ENCODE assay signal across 30 cellular contexts in genomic region chr3:59877679-59878427, GRCh38.
A peak's percentile ranks its signal among the peaks of the same experiment; 100 is the strongest.
DNase-seq lines count a peak whose midpoint lies in the region; ATAC-seq, FAIRE-seq and TF ChIP-seq lines count a peak whose summit lies in the region.
"Had no signal": no experiment of that assay in that cellular context is flagged by ENCODE, and none has a peak within 500 bp of the region (broad histone marks: within the 10 kb centered on the region; RNA-seq: fewer than 3 reads in every experiment).

No MANE protein-coding gene starts in this region.

- no peak overlapping the region for H3K9ac ChIP-seq in SK-N-SH
- H3K9ac ChIP-seq in astrocyte (ENCODE audit: low read length), result no peak overlapping the region
- H3K9ac ChIP-seq: GM23248 had no signal

- H3K4me3 Mint-ChIP-seq in astrocyte (ENCODE audit: unreplicated experiment), result no peak overlapping the region
- H3K4me3 Mint-ChIP-seq: dendritic cell treated with granulocyte-macrophage colony-stimulating factor and Interleukin-4, amounts not matched to agents 40 ng/mL and 50 ng/mL, for 4 days had no signal

- POLR2A ChIA-PET in SK-N-SH (lab: Yijun Ruan, JAX), result no interaction called here

- WGBS in SK-N-SH (ENCODE audit: low lambda C conversion rate), result 19% methylated on average over 2 of the region's 2 CpGs
- 45 to 58% (median 49%) methylated on average over 2 of the region's 2 CpGs for WGBS in small intestine, 3 donors

- no peak for ATAC-seq in SK-N-SH treated with all-trans-retinoic acid at 6 μM for 48 hours
- peak; percentile 71 for ATAC-seq in foreskin keratinocyte
- no peak for ATAC-seq in GM19397 (IDR thresholded peaks at IDR 0.05; ENCODE audit: unreplicated experiment)
- ATAC-seq: A549; left cardiac atrium; naive thymus-derived CD8-positive, alpha-beta T cell had no signal

- no peaks in the 10 kb centered on the region for H3K9me2 ChIP-seq in SK-N-SH

- peaks cover 7% of the 10 kb centered on the region for H3K27me3 Mint-ChIP-seq in astrocyte (ENCODE audit: low read depth, unreplicated experiment)
- H3K27me3 Mint-ChIP-seq: dendritic cell treated with granulocyte-macrophage colony-stimulating factor and Interleukin-4, amounts not matched to agents 40 ng/mL and 50 ng/mL, for 4 days; naive thymus-derived CD8-positive, alpha-beta T cell had no signal

- DNase-seq in SK-N-SH (no peak), astrocyte (ENCODE audit: low read depth) (peak; percentile 69), foreskin keratinocyte (peak; percentile 66 to 80), small intestine (peak; percentile 19), NCI-H146 (lab: John Stamatoyannopoulos, UW) (no peak), HK-2 (ENCODE audit: unreplicated experiment) (no peak)
- DNase-seq: activated CD4-positive, alpha-beta T cell treated with anti-CD3 and anti-CD28 coated beads, Interleukin-2, amount 50 U/mL, for 4 hours; activated CD8-positive, alpha-beta memory T cell treated with anti-CD3 and anti-CD28 coated beads, Interleukin-2, amount 50 U/mL, for 48 hours; BE2C; DMS53; GDM1; glutamatergic neuron; GM23248; KBM-7; left cardiac atrium; naive thymus-derived CD8-positive, alpha-beta T cell; NCI-H187; NCI-H69; occipital lobe; RPMI8226; stimulated activated CD4-positive, alpha-beta T cell treated with anti-CD3 and anti-CD28 coated beads, Interleukin-2, amount 100 ng/mL, for 24 hours; T-helper 9 cell had no signal

- CTCF ChIA-PET in SK-N-SH (lab: Yijun Ruan, JAX), result interaction anchor here (1.0 to 1.3 kb wide), 2 partner anchors 19 to 20 kb away, joined by 3 to 4 read pairs; no protein-coding TSS in a partner anchor

- no peaks in the 10 kb centered on the region for H3F3A ChIP-seq in SK-N-SH (replicated peaks; ENCODE audit: insufficient read depth)

- no peak for TF ChIP-seq RAD21 in SK-N-SH (IDR thresholded peaks at IDR 0.05; ENCODE audit: low read length)

- FAIRE-seq in astrocyte (lab: Jason Lieb, UNC) (no peak), small intestine (lab: Jason Lieb, UNC) (no peak)
- FAIRE-seq: A549, urothelium cell line had no signal

- H3K36me3 ChIP-seq in SK-N-SH (replicated peaks in 1 of 2; ENCODE audit: control insufficient read depth in 1 of 2, insufficient read depth in 2 of 2, low read length in 1 of 2) (no peaks in the 10 kb centered on the region), astrocyte (ENCODE audit: insufficient read depth, low read length) (no peaks in the 10 kb centered on the region), small intestine (ENCODE audit: control insufficient read depth in 2 of 2, insufficient read depth in 2 of 2, low read length in 2 of 2) (no peaks in the 10 kb centered on the region)
- H3K36me3 ChIP-seq: BE2C, cardiac muscle cell, suprapubic skin had no signal

- H3K27me3 ChIP-seq in SK-N-SH (ENCODE audit: insufficient read depth) (no peaks in the 10 kb centered on the region), astrocyte (ENCODE audit: insufficient read depth, low read length) (peaks cover 2% of the 10 kb centered on the region), foreskin keratinocyte (peaks cover 5% of the 10 kb centered on the region), small intestine (ENCODE audit: control insufficient read depth in 2 of 2, insufficient read depth in 2 of 2, low read length in 2 of 2) (no peaks in the 10 kb centered on the region)
- H3K27me3 ChIP-seq: BE2C, cardiac muscle cell, suprapubic skin had no signal

- H3K9me3 ChIP-seq in SK-N-SH (no peaks in the 10 kb centered on the region), astrocyte (ENCODE audit: insufficient read depth, low read depth, low read length) (no peaks in the 10 kb centered on the region), small intestine (ENCODE audit: control insufficient read depth, low read depth) (no peaks in the 10 kb centered on the region)
- H3K9me3 ChIP-seq: A549, BE2C, suprapubic skin had no signal

- no peak overlapping the region for H3K27ac ChIP-seq in SK-N-SH (ENCODE audit: low read depth in 2 of 2, low read length in 1 of 2)
- no peak overlapping the region for H3K27ac ChIP-seq in astrocyte (ENCODE audit: low read depth, low read length)
- H3K27ac ChIP-seq in foreskin keratinocyte, result no peak overlapping the region
- no peak overlapping the region for H3K27ac ChIP-seq in small intestine (ENCODE audit: low read depth in 1 of 2, low read length in 1 of 2)
- H3K27ac ChIP-seq: A549, cardiac muscle cell, GM23248, suprapubic skin had no signal

- H3K9me3 Mint-ChIP-seq in astrocyte (ENCODE audit: unreplicated experiment), result no peaks in the 10 kb centered on the region
- H3K9me3 Mint-ChIP-seq: dendritic cell treated with granulocyte-macrophage colony-stimulating factor and Interleukin-4, amounts not matched to agents 40 ng/mL and 50 ng/mL, for 4 days had no signal

- no peak overlapping the region for H3K27ac Mint-ChIP-seq in astrocyte (ENCODE audit: unreplicated experiment)
- H3K27ac Mint-ChIP-seq: dendritic cell treated with granulocyte-macrophage colony-stimulating factor and Interleukin-4, amounts not matched to agents 40 ng/mL and 50 ng/mL, for 4 days had no signal

- peaks cover 3% of the 10 kb centered on the region for H3K4me1 Mint-ChIP-seq in astrocyte (ENCODE audit: low read depth, unreplicated experiment)

- TF ChIP-seq CTCF in SK-N-SH (IDR thresholded peaks at IDR 0.05) (no peak), astrocyte (IDR thresholded peaks at IDR 0.05; ENCODE audit: insufficient read depth, low read depth, low read length) (no peak), foreskin keratinocyte (conservative IDR thresholded peaks at IDR 0.05) (no peak)

- H3K4me3 ChIP-seq in SK-N-SH (ENCODE audit: low read depth in 2 of 2, low read length in 1 of 2) (no peak overlapping the region), astrocyte (ENCODE audit: insufficient read depth, low read depth, low read length) (no peak overlapping the region), small intestine (ENCODE audit: low read depth in 1 of 2, low read length in 2 of 2) (no peak overlapping the region)
- H3K4me3 ChIP-seq: A549, cardiac muscle cell, GM23248, smooth muscle cell, suprapubic skin had no signal

- H3K36me3 Mint-ChIP-seq in astrocyte (ENCODE audit: low read depth, unreplicated experiment), result no peaks in the 10 kb centered on the region

- H2AFZ ChIP-seq in SK-N-SH (ENCODE audit: low read depth) (no peak overlapping the region), astrocyte (ENCODE audit: low read depth, low read length) (no peak overlapping the region)
- H2AFZ ChIP-seq: GM23248 had no signal

- peaks cover 0 to 2% of the 10 kb centered on the region in 2 experiments; a peak in 1 of 4 replicates for H3K4me1 ChIP-seq in SK-N-SH (ENCODE audit: control insufficient read depth in 1 of 2, insufficient read depth in 2 of 2, low read depth in 1 of 2, low read length in 1 of 2)
- peaks cover 6% of the 10 kb centered on the region for H3K4me1 ChIP-seq in astrocyte (ENCODE audit: insufficient read depth, low read length)
- no peaks in the 10 kb centered on the region for H3K4me1 ChIP-seq in foreskin keratinocyte
- H3K4me1 ChIP-seq in small intestine (ENCODE audit: control insufficient read depth in 2 of 2, insufficient read depth in 1 of 2, low read depth in 1 of 2, low read length in 1 of 2), result no peaks in the 10 kb centered on the region
- H3K4me1 ChIP-seq: A549, BE2C had no signal

- H3K4me2 ChIP-seq in SK-N-SH, result no peak overlapping the region
- no peak overlapping the region for H3K4me2 ChIP-seq in astrocyte (ENCODE audit: low read length)
- H3K4me2 ChIP-seq: A549, smooth muscle cell had no signal

- no peaks in the 10 kb centered on the region for H4K20me1 ChIP-seq in SK-N-SH (ENCODE audit: insufficient read depth)
- no peaks in the 10 kb centered on the region for H4K20me1 ChIP-seq in astrocyte (ENCODE audit: insufficient read depth, low read length)

- no peaks in the 10 kb centered on the region for H3K79me2 ChIP-seq in SK-N-SH (ENCODE audit: insufficient read depth)
- H3K79me2 ChIP-seq in astrocyte (ENCODE audit: insufficient read depth, low read length), result no peaks in the 10 kb centered on the region

- no peak for TF ChIP-seq EP300 in SK-N-SH (IDR thresholded peaks at IDR 0.05; ENCODE audit: borderline replicate concordance in 1 of 2, low read depth in 1 of 2, low read length in 1 of 2)

TF ChIP-seq in SK-N-SH treated with all-trans-retinoic acid at 6 μM for 48 hours, 23 proteins besides CTCF, POLR2A, EP300 and RAD21 (continues in another document):
- peak; percentile 66 for TF ChIP-seq ISL1 (CRISPR knock-in tag; IDR thresholded peaks at IDR 0.05)
- TF ChIP-seq CSRNP3 (CRISPR knock-in tag; IDR thresholded peaks at IDR 0.05), result no peak

TF ChIP-seq in SK-N-SH, 30 proteins besides CTCF, POLR2A, EP300 and RAD21:
- TF ChIP-seq NRF1 (IDR thresholded peaks at IDR 0.05; ENCODE audit: low read depth, low read length), result no peak
- no peak for TF ChIP-seq FOXM1 (IDR thresholded peaks at IDR 0.05; ENCODE audit: low read depth)
- no peak for TF ChIP-seq POLR2AphosphoS5 (IDR thresholded peaks at IDR 0.05; ENCODE audit: low read depth, low read length)
- no peak for TF ChIP-seq USF2 (IDR thresholded peaks at IDR 0.05; ENCODE audit: borderline replicate concordance, low read depth, low read length)
TF ChIP-seq in SK-N-SH: peak in this region for 0.

Comparison
In these comparisons a context has a peak if more than half of its experiments do, and no peak if none do; other contexts are left out.
1. DNase-seq: peak in astrocyte (single experiment), foreskin keratinocyte (2 of 2) and small intestine (single experiment); none in SK-N-SH (single experiment), NCI-H146 (single experiment) and HK-2 (single experiment).